27 cellular contexts compared by ENCODE assay signal in genomic region chr15:44495562-44495961, GRCh38.
"Had no signal": no experiment of that assay in that cellular context is flagged by ENCODE, and none has a peak within 500 bp of the region (broad histone marks: within the 10 kb centered on the region; RNA-seq: fewer than 3 reads in every experiment).

No MANE protein-coding gene starts in this region.

- H3K27ac Mint-ChIP-seq: activated CD4-positive, alpha-beta memory T cell treated with anti-CD3 and anti-CD28 coated beads for 36 hours; activated CD8-positive, alpha-beta memory T cell treated with anti-CD3 and anti-CD28 coated beads, Interleukin-2, amount 10 ng/mL, durations not matched to agents 7 days and 5 days; activated CD8-positive, alpha-beta T cell treated with anti-CD3 and anti-CD28 coated beads, Interleukin-2, amount 10 ng/mL, durations not matched to agents 7 days and 5 days; activated naive CD4-positive, alpha-beta T cell treated with anti-CD3 and anti-CD28 coated beads for 36 hours; activated naive CD4-positive, alpha-beta T cell treated with anti-CD3 and anti-CD28 coated beads, Interleukin-2, amount 50 U/mL, for 24 hours; activated naive CD8-positive, alpha-beta T cell treated with anti-CD3 and anti-CD28 coated beads for 36 hours; activated T-helper 17 cell treated with anti-CD3 and anti-CD28 coated beads, Interleukin-2, amount 50 U/mL, for 72 hours; WTC11 had no signal

- H3K4me1 ChIP-seq: adrenal gland, body of pancreas, esophagus squamous epithelium had no signal

- H3K4me3 ChIP-seq: adrenal gland, body of pancreas, esophagus squamous epithelium had no signal

- ATAC-seq: activated CD8-positive, alpha-beta memory T cell treated with anti-CD3 and anti-CD28 coated beads, Interleukin-2, amount 10 ng/mL, durations not matched to agents 7 days and 5 days; activated CD8-positive, alpha-beta T cell treated with anti-CD3 and anti-CD28 coated beads, Interleukin-2, amount 10 ng/mL, durations not matched to agents 7 days and 5 days; activated naive CD8-positive, alpha-beta T cell treated with anti-CD3 and anti-CD28 coated beads, Interleukin-2, amount 50 U/mL, for 24 hours; activated T-cell treated with anti-CD3 and anti-CD28 coated beads, Interleukin-2, amount 50 U/mL, for 4 hours; activated T-helper 17 cell treated with anti-CD3 and anti-CD28 coated beads, Interleukin-2, amount 50 U/mL, for 72 hours; body of pancreas; WTC11 had no signal

- H3K9me3 ChIP-seq: adrenal gland, body of pancreas, esophagus squamous epithelium had no signal

- H3K27me3 Mint-ChIP-seq: activated CD4-positive, alpha-beta memory T cell treated with anti-CD3 and anti-CD28 coated beads for 36 hours; activated CD8-positive, alpha-beta memory T cell treated with anti-CD3 and anti-CD28 coated beads, Interleukin-2, amount 10 ng/mL, durations not matched to agents 7 days and 5 days; activated naive CD4-positive, alpha-beta T cell treated with anti-CD3 and anti-CD28 coated beads, Interleukin-2, amount 50 U/mL, for 24 hours; activated naive CD8-positive, alpha-beta T cell treated with anti-CD3 and anti-CD28 coated beads for 36 hours; activated naive CD8-positive, alpha-beta T cell treated with anti-CD3 and anti-CD28 coated beads, Interleukin-2, amount 50 U/mL, for 24 hours; activated T-helper 17 cell treated with anti-CD3 and anti-CD28 coated beads, Interleukin-2, amount 50 U/mL, for 72 hours had no signal

- H3K27ac ChIP-seq: adrenal gland, body of pancreas, epithelial cell of prostate, esophagus squamous epithelium, VCaP had no signal

- DNase-seq: activated CD4-positive, alpha-beta memory T cell treated with anti-CD3 and anti-CD28 coated beads for 36 hours; activated CD4-positive, alpha-beta T cell treated with anti-CD3 and anti-CD28 coated beads for 1 hour; activated CD4-positive, alpha-beta T cell treated with anti-CD3 and anti-CD28 coated beads for 4 hours; activated CD4-positive, alpha-beta T cell treated with anti-CD3 and anti-CD28 coated beads, Interleukin-2, amount 50 U/mL, for 1 hour; activated CD8-positive, alpha-beta memory T cell treated with anti-CD3 and anti-CD28 coated beads, Interleukin-2, amount 10 ng/mL, durations not matched to agents 7 days and 5 days; activated CD8-positive, alpha-beta memory T cell treated with anti-CD3 and anti-CD28 coated beads, Interleukin-2, amount 50 U/mL, for 4 hours; activated CD8-positive, alpha-beta T cell treated with anti-CD3 and anti-CD28 coated beads, Interleukin-2, amount 10 ng/mL, durations not matched to agents 7 days and 5 days; activated effector memory CD4-positive, alpha-beta T cell treated with Interleukin-2 at 50 U/mL for 16 hours; activated naive CD4-positive, alpha-beta T cell treated with anti-CD3 and anti-CD28 coated beads for 36 hours; activated naive CD8-positive, alpha-beta T cell treated with anti-CD3 and anti-CD28 coated beads for 36 hours; activated naive CD8-positive, alpha-beta T cell treated with anti-CD3 and anti-CD28 coated beads, Interleukin-2, amount 50 U/mL, for 24 hours; activated T-cell treated with anti-CD3 and anti-CD28 coated beads, Interleukin-2, amount 50 U/mL, for 4 hours; adrenal gland; amygdala; body of pancreas; caudate nucleus; cortex of kidney; dermis blood vessel endothelial cell; effector CD4-positive, alpha-beta T cell; esophagus squamous epithelium; head of caudate nucleus; T-helper 2 cell had no signal

- H3K4me3 Mint-ChIP-seq: activated CD4-positive, alpha-beta memory T cell treated with anti-CD3 and anti-CD28 coated beads for 36 hours; activated CD8-positive, alpha-beta memory T cell treated with anti-CD3 and anti-CD28 coated beads, Interleukin-2, amount 10 ng/mL, durations not matched to agents 7 days and 5 days; activated CD8-positive, alpha-beta T cell treated with anti-CD3 and anti-CD28 coated beads, Interleukin-2, amount 10 ng/mL, durations not matched to agents 7 days and 5 days; activated naive CD4-positive, alpha-beta T cell treated with anti-CD3 and anti-CD28 coated beads for 36 hours; activated naive CD4-positive, alpha-beta T cell treated with anti-CD3 and anti-CD28 coated beads, Interleukin-2, amount 50 U/mL, for 24 hours; activated naive CD8-positive, alpha-beta T cell treated with anti-CD3 and anti-CD28 coated beads for 36 hours; activated naive CD8-positive, alpha-beta T cell treated with anti-CD3 and anti-CD28 coated beads, Interleukin-2, amount 50 U/mL, for 24 hours; activated T-cell treated with anti-CD3 and anti-CD28 coated beads, Interleukin-2, amount 50 U/mL, for 4 hours; activated T-helper 17 cell treated with anti-CD3 and anti-CD28 coated beads, Interleukin-2, amount 50 U/mL, for 72 hours; WTC11 had no signal

- H3K9me3 Mint-ChIP-seq: activated CD4-positive, alpha-beta memory T cell treated with anti-CD3 and anti-CD28 coated beads for 36 hours; activated naive CD4-positive, alpha-beta T cell treated with anti-CD3 and anti-CD28 coated beads for 36 hours; activated naive CD4-positive, alpha-beta T cell treated with anti-CD3 and anti-CD28 coated beads, Interleukin-2, amount 50 U/mL, for 24 hours; activated naive CD8-positive, alpha-beta T cell treated with anti-CD3 and anti-CD28 coated beads for 36 hours; activated naive CD8-positive, alpha-beta T cell treated with anti-CD3 and anti-CD28 coated beads, Interleukin-2, amount 50 U/mL, for 24 hours; activated T-cell treated with anti-CD3 and anti-CD28 coated beads, Interleukin-2, amount 50 U/mL, for 4 hours; activated T-helper 17 cell treated with anti-CD3 and anti-CD28 coated beads, Interleukin-2, amount 50 U/mL, for 72 hours; WTC11 had no signal

- H3K27me3 ChIP-seq: adrenal gland, body of pancreas, esophagus squamous epithelium had no signal

- H3K4me1 Mint-ChIP-seq: WTC11 had no signal
